Comparison of ENCODE assay signal across 14 cellular contexts in genomic region chr10:115095758-115096157, GRCh38. TPM values are rescaled to one million over a fixed set of nuclear protein-coding genes. Genes with fewer than 3 reads are reported as not detected.
A peak's percentile ranks its signal among the peaks of the same experiment; 100 is the strongest.
DNase-seq lines count a peak whose midpoint lies in the region; ATAC-seq and TF ChIP-seq lines count a peak whose summit lies in the region.
"Had no signal": no experiment of that assay in that cellular context is flagged by ENCODE, and none has a peak within 500 bp of the region (broad histone marks: within the 10 kb centered on the region; RNA-seq: fewer than 3 reads in every experiment).

No MANE protein-coding gene starts in this region.

- peaks cover 32% of the 10 kb centered on the region for H3K4me1 ChIP-seq in HUES48 (ENCODE audit: control insufficient read depth, insufficient read depth, low read length)

- no peaks in the 10 kb centered on the region for H3K36me3 ChIP-seq in HUES48 (ENCODE audit: control insufficient read depth, insufficient read depth, low read length)

- no peak overlapping the region for H3K4me3 Mint-ChIP-seq in endothelial cell (ENCODE audit: unreplicated experiment)

- in situ Hi-C loops in GM13977 (cut with MboI; ENCODE audit: low pct_unique_long_range_greater_than_20kb, low sequenced_read_pairs, unreplicated experiment) = no loop called here

- no peak for TF ChIP-seq CTCF in VCaP (conservative IDR thresholded peaks at IDR 0.05)
- no peak for TF ChIP-seq CTCF in GM13977 (IDR thresholded peaks at IDR 0.05; ENCODE audit: extremely low read depth, insufficient read depth, missing control alignments)
- TF ChIP-seq CTCF in endothelial cell (IDR thresholded peaks at IDR 0.05; ENCODE audit: unreplicated experiment) = no peak

- H3K9ac ChIP-seq in HUES48 (ENCODE audit: low read depth, low read length) = no peak overlapping the region

- peaks cover 20% of the 10 kb centered on the region for H3K4me1 Mint-ChIP-seq in endothelial cell (ENCODE audit: unreplicated experiment)

- DNase-seq in left kidney (ENCODE audit: low read depth, low spot score) = peak; percentile 20
- DNase-seq in retina = peak; percentile 10
- DNase-seq in DMS53 treated with DMSO at 0.1 percent for 48 hours (lab: John Stamatoyannopoulos, UW; ENCODE audit: unreplicated experiment) = no peak
- no peak for DNase-seq in GM13977 (ENCODE audit: low spot score)
- DNase-seq in endothelial cell (ENCODE audit: low spot score) = no peak
- DNase-seq: H9, NCI-H187, NCI-H2171, NCI-H446 had no signal

- no peaks in the 10 kb centered on the region for H3K9me3 Mint-ChIP-seq in endothelial cell (ENCODE audit: unreplicated experiment)

- peak overlapping the region; percentile 36; the same call in 1 of the 2 replicates for H3K4me3 ChIP-seq in HUES48 (ENCODE audit: low read depth, low read length)

- peaks cover 28% of the 10 kb centered on the region for H3K27me3 ChIP-seq in HUES48 (ENCODE audit: control insufficient read depth, insufficient read depth, low read length)

- ATAC-seq in HG03469 (IDR thresholded peaks at IDR 0.05; ENCODE audit: unreplicated experiment) = no peak

- no peak overlapping the region for H3K27ac Mint-ChIP-seq in endothelial cell (ENCODE audit: unreplicated experiment)
- H3K27ac Mint-ChIP-seq: CD14-positive monocyte, H9, IgD-negative memory B cell had no signal

- peaks cover 8% of the 10 kb centered on the region for H3K36me3 Mint-ChIP-seq in endothelial cell (ENCODE audit: low read depth, unreplicated experiment)

- H3K27ac ChIP-seq in HUES48 (ENCODE audit: low read depth, low read length) = no peak overlapping the region
- peak overlapping the region; percentile 26; the same call in 1 of the 2 replicates for H3K27ac ChIP-seq in VCaP

- peaks cover 13% of the 10 kb centered on the region for H3K27me3 Mint-ChIP-seq in endothelial cell (ENCODE audit: unreplicated experiment)

- H3K9me3 ChIP-seq in HUES48 (ENCODE audit: control insufficient read depth, insufficient read depth, low read length) = no peaks in the 10 kb centered on the region

RNA-seq across cellular contexts. Expression of gene ATRNL1, which starts 2.6 kb away (rescaled TPM):
- 32.5 TPM for total RNA-seq in endothelial cell (ENCODE audit: unreplicated experiment)

Comparison
In these comparisons a context has a peak if more than half of its experiments do, and no peak if none do; other contexts are left out.
1. DNase-seq: peak in left kidney (single experiment) and retina (single experiment); none in DMS53 treated with DMSO at 0.1 percent for 48 hours (single experiment), GM13977 (single experiment) and endothelial cell (single experiment).